In genomic region chr17:67833946-67834631, GRCh38 we compare ENCODE assay signal across 2 cellular contexts.
TF ChIP-seq lines count a peak whose summit lies in the region.

No MANE protein-coding gene starts in this region.

TF ChIP-seq in HepG2, 621 proteins besides CTCF, POLR2A, EP300 and RAD21:
- TF ChIP-seq, protein P1, sequence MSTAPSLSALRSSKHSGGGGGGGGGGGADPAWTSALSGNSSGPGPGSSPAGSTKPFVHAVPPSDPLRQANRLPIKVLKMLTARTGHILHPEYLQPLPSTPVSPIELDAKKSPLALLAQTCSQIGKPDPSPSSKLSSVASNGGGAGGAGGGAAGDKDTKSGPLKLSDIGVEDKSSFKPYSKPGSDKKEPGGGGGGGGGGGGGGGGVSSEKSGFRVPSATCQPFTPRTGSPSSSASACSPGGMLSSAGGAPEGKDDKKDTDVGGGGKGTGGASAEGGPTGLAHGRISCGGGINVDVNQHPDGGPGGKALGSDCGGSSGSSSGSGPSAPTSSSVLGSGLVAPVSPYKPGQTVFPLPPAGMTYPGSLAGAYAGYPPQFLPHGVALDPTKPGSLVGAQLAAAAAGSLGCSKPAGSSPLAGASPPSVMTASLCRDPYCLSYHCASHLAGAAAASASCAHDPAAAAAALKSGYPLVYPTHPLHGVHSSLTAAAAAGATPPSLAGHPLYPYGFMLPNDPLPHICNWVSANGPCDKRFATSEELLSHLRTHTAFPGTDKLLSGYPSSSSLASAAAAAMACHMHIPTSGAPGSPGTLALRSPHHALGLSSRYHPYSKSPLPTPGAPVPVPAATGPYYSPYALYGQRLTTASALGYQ (CRISPR knock-in tag; IDR thresholded peaks at IDR 0.05) = no peak
- TF ChIP-seq STAG1 (CRISPR knock-in tag; IDR thresholded peaks at IDR 0.05) (0 out of 2 replicates have a peak, but pooled peaks have one; percentile 9), ZNF564 (CRISPR knock-in tag; IDR thresholded peaks at IDR 0.05) (no peak), ZNF614 (CRISPR knock-in tag; IDR thresholded peaks at IDR 0.05; ENCODE audit: borderline replicate concordance) (peak; percentile 96), ZNF709 (CRISPR knock-in tag; IDR thresholded peaks at IDR 0.05) (no peak), ZNF570 (CRISPR knock-in tag; IDR thresholded peaks at IDR 0.05; ENCODE audit: borderline replicate concordance) (no peak)

TF ChIP-seq in WTC11, 78 proteins besides CTCF, POLR2A, EP300 and RAD21:
- no peak for TF ChIP-seq ZNF425 (CRISPR knock-in tag; conservative IDR thresholded peaks at IDR 0.05)
- no peak for TF ChIP-seq TEAD4 (CRISPR knock-in tag; IDR thresholded peaks at IDR 0.05)
- no peak for TF ChIP-seq E2F5 (CRISPR knock-in tag; IDR thresholded peaks at IDR 0.05)
- TF ChIP-seq RELA (CRISPR knock-in tag; IDR thresholded peaks at IDR 0.05; ENCODE audit: borderline replicate concordance) = no peak
- TF ChIP-seq, protein P2, sequence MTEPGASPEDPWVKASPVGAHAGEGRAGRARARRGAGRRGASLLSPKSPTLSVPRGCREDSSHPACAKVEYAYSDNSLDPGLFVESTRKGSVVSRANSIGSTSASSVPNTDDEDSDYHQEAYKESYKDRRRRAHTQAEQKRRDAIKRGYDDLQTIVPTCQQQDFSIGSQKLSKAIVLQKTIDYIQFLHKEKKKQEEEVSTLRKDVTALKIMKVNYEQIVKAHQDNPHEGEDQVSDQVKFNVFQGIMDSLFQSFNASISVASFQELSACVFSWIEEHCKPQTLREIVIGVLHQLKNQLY (CRISPR knock-in tag; IDR thresholded peaks at IDR 0.05) = no peak
- no peak for TF ChIP-seq GRHL2 (CRISPR knock-in tag; IDR thresholded peaks at IDR 0.05; ENCODE audit: insufficient replicate concordance, severe bottlenecking)
- no peak for TF ChIP-seq SMAD3 (CRISPR knock-in tag; IDR thresholded peaks at IDR 0.05; ENCODE audit: borderline replicate concordance)
- no peak for TF ChIP-seq FOXJ3 (CRISPR knock-in tag; IDR thresholded peaks at IDR 0.05; ENCODE audit: borderline replicate concordance)
- TF ChIP-seq GTF2I (CRISPR knock-in tag; conservative IDR thresholded peaks at IDR 0.05) = no peak
- TF ChIP-seq, protein P3, sequence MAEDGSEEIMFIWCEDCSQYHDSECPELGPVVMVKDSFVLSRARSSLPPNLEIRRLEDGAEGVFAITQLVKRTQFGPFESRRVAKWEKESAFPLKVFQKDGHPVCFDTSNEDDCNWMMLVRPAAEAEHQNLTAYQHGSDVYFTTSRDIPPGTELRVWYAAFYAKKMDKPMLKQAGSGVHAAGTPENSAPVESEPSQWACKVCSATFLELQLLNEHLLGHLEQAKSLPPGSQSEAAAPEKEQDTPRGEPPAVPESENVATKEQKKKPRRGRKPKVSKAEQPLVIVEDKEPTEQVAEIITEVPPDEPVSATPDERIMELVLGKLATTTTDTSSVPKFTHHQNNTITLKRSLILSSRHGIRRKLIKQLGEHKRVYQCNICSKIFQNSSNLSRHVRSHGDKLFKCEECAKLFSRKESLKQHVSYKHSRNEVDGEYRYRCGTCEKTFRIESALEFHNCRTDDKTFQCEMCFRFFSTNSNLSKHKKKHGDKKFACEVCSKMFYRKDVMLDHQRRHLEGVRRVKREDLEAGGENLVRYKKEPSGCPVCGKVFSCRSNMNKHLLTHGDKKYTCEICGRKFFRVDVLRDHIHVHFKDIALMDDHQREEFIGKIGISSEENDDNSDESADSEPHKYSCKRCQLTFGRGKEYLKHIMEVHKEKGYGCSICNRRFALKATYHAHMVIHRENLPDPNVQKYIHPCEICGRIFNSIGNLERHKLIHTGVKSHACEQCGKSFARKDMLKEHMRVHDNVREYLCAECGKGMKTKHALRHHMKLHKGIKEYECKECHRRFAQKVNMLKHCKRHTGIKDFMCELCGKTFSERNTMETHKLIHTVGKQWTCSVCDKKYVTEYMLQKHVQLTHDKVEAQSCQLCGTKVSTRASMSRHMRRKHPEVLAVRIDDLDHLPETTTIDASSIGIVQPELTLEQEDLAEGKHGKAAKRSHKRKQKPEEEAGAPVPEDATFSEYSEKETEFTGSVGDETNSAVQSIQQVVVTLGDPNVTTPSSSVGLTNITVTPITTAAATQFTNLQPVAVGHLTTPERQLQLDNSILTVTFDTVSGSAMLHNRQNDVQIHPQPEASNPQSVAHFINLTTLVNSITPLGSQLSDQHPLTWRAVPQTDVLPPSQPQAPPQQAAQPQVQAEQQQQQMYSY (CRISPR knock-in tag; IDR thresholded peaks at IDR 0.05) = no peak
- no peak for TF ChIP-seq ZNF281 (CRISPR knock-in tag; IDR thresholded peaks at IDR 0.05)
- no peak for TF ChIP-seq NFE2L1 (CRISPR knock-in tag; IDR thresholded peaks at IDR 0.05)
- TF ChIP-seq ZNF512 (CRISPR knock-in tag; IDR thresholded peaks at IDR 0.05; ENCODE audit: borderline replicate concordance) = no peak
- no peak for TF ChIP-seq ATF6 (CRISPR knock-in tag; IDR thresholded peaks at IDR 0.05)
- no peak for TF ChIP-seq ATF1 (CRISPR knock-in tag; IDR thresholded peaks at IDR 0.05)
- no peak for TF ChIP-seq FOXP4 (CRISPR knock-in tag; IDR thresholded peaks at IDR 0.05)
TF ChIP-seq in WTC11: peak in this region for 0.
